In the genomic region with DNA sequence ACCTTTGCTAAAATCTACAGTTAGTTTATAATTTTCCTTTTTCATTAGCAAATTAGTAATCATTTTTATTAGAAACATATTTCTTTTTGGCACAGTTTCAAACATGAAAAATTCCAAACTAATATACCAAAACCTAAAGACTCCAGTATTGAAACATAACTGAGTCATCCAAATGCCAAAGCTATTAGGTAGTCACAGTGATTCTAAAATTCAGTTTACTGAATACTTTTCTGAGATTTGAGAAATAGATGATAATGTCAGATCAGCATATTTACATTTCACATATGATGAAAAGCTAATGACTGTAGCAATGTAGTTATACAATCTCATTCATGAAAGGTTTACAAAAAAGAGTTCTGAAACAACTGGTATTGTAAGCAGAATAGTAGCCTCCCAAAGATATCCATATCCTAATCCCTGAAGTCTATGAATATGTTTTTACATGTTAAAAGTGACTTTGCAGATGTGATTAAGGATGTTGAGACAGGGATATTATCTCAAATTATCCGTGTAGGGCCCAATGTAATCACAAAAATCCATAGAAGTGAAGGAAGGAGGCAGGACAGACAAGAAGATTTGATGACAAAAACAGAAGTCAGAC, we compare ENCODE assay signal across 17 cellular contexts.
A peak's percentile ranks its signal among the peaks of the same experiment; 100 is the strongest.
DNase-seq lines count a peak whose midpoint lies in the region; ATAC-seq, FAIRE-seq and TF ChIP-seq lines count a peak whose summit lies in the region.
"Had no signal": no experiment of that assay in that cellular context is flagged by ENCODE, and none has a peak within 500 bp of the region (broad histone marks: within the 10 kb centered on the region; RNA-seq: fewer than 3 reads in every experiment).

No MANE protein-coding gene starts in this region.

- H3K27me3 ChIP-seq in mammary epithelial cell (ENCODE audit: insufficient read depth, low read length): no peaks in the 10 kb centered on the region
- H3K27me3 ChIP-seq: hepatocyte had no signal

- 16% methylated on average over 1 of the region's 1 CpG for WGBS in A549 (ENCODE audit: missing lambda C conversion rate)
- 24% methylated on average over 1 of the region's 1 CpG for WGBS in mammary epithelial cell (ENCODE audit: low coverage, missing lambda C conversion rate)

- POLR2A ChIA-PET in A549 (lab: Yijun Ruan, JAX): no interaction called here

- BruUV-seq in mammary epithelial cell (replicated peaks; lab: Mats Ljungman, UMichigan): no TSS peak

- no peaks in the 10 kb centered on the region for H3K36me3 ChIP-seq in mammary epithelial cell (ENCODE audit: insufficient read depth, low read length)

- H3K4me2 ChIP-seq in A549 (peak overlapping the region; percentile 32; the same call in 2 of the 3 replicates), mammary epithelial cell (ENCODE audit: insufficient read depth, low read depth, low read length) (peak overlapping the region; percentile 10)
- H3K4me2 ChIP-seq: hepatocyte had no signal

- no peak for ATAC-seq in A549
- no peak for ATAC-seq in effector memory CD8-positive, alpha-beta T cell (replicated peaks)
- ATAC-seq: left ventricle myocardium superior had no signal

- no peak overlapping the region for H3K27ac Mint-ChIP-seq in effector memory CD8-positive, alpha-beta T cell

- TF ChIP-seq POLR2A in A549 (IDR thresholded peaks at IDR 0.05; ENCODE audit: low read length): no peak

- peaks cover 0 to 5% of the 10 kb centered on the region in 2 donors for H3K9me3 Mint-ChIP-seq in effector memory CD8-positive, alpha-beta T cell

- FAIRE-seq in A549 (lab: Jason Lieb, UNC) (peak; percentile 61), HTR-8/SVneo (lab: Jason Lieb, UNC) (peak; percentile 63)

- peaks cover 12% of the 10 kb centered on the region; the same call in 1 of the 3 replicates for H3K4me1 ChIP-seq in A549
- peaks cover 5% of the 10 kb centered on the region for H3K4me1 ChIP-seq in mammary epithelial cell (ENCODE audit: insufficient read depth, low read length)

- no peak for TF ChIP-seq EP300 in A549 (IDR thresholded peaks at IDR 0.05)

- intact Hi-C loops in mammary epithelial cell (cut with micrococcal nuclease): loop anchor here (2.0 kb wide), 1 partner anchor 43 kb away; no protein-coding TSS in a partner anchor

- no peak overlapping the region for H3K9ac ChIP-seq in mammary epithelial cell (ENCODE audit: insufficient read depth, low read length)

- dilution Hi-C loops in mammary epithelial cell (cut with HindIII; ENCODE audit: low sequenced_read_pairs): no loop called here

- no peaks in the 10 kb centered on the region for H3K79me2 ChIP-seq in mammary epithelial cell (ENCODE audit: insufficient read depth, low read length)
- H3K79me2 ChIP-seq: hepatocyte had no signal

- CTCF ChIA-PET in A549 (lab: Yijun Ruan, JAX) (no interaction called here), mammary epithelial cell (lab: Charles Lee; ENCODE audit: low non-redundant PET) (no interaction called here)

- H3K4me3 Mint-ChIP-seq in effector memory CD8-positive, alpha-beta T cell: no peak overlapping the region
- H3K4me3 Mint-ChIP-seq: brain had no signal

- no peak overlapping the region for H3K4me3 ChIP-seq in A549
- H3K4me3 ChIP-seq in mammary epithelial cell (replicated peaks in 1 of 3; ENCODE audit: insufficient read depth in 1 of 3, low read depth in 2 of 3, low read length in 3 of 3): no peak overlapping the region
- H3K4me3 ChIP-seq: hepatocyte, skin epidermis had no signal

- peak overlapping the region; percentile 57 for H2AFZ ChIP-seq in mammary epithelial cell (ENCODE audit: low read depth, low read length)

- TF ChIP-seq CTCF in A549 (IDR thresholded peaks at IDR 0.05) (no peak), mammary epithelial cell (conservative IDR thresholded peaks at IDR 0.05 in 1 of 2, IDR thresholded peaks at IDR 0.05 in 1 of 2; ENCODE audit: extremely low read depth in 1 of 2, insufficient read depth in 1 of 2, low read depth in 1 of 2, low read length in 2 of 2) (no peak)

- no peaks in the 10 kb centered on the region for H3K36me3 Mint-ChIP-seq in effector memory CD8-positive, alpha-beta T cell (ENCODE audit: insufficient read depth)
- H3K36me3 Mint-ChIP-seq: brain had no signal

- no peak overlapping the region for H3K27ac ChIP-seq in A549
- peak overlapping the region; percentile 41 for H3K27ac ChIP-seq in mammary epithelial cell (ENCODE audit: insufficient read depth, low read depth, low read length)
- H3K27ac ChIP-seq: hepatocyte, HL-60, skin epidermis had no signal

- in situ Hi-C loops in mammary epithelial cell (cut with MboI; ENCODE audit: low sequenced_read_pairs in 2 of 2): no loop called here

- no peak for TF ChIP-seq RAD21 in A549 (conservative IDR thresholded peaks at IDR 0.05 in 1 of 2, IDR thresholded peaks at IDR 0.05 in 1 of 2)

- no peaks in the 10 kb centered on the region for H3K27me3 Mint-ChIP-seq in effector memory CD8-positive, alpha-beta T cell
- H3K27me3 Mint-ChIP-seq: brain had no signal

- H4K20me1 ChIP-seq in mammary epithelial cell (ENCODE audit: insufficient read depth, low read length): no peaks in the 10 kb centered on the region

- peaks cover 0 to 2% of the 10 kb centered on the region in 2 donors for H3K4me1 Mint-ChIP-seq in effector memory CD8-positive, alpha-beta T cell (ENCODE audit: low read depth in 2 of 2)
- H3K4me1 Mint-ChIP-seq: brain had no signal

- no peak for DNase-seq in A549 (ENCODE audit: low read depth in 1 of 2, low spot score in 1 of 2)
- DNase-seq in HTR-8/SVneo (ENCODE audit: insufficient read length, low spot score): peak; percentile 35
- DNase-seq in mammary epithelial cell: peak; percentile 67
- peak; percentile 77 for DNase-seq in iris pigment epithelial cell (ENCODE audit: low read depth)
- DNase-seq in COLO668 (lab: John Stamatoyannopoulos, UW; ENCODE audit: unreplicated experiment): no peak
- DNase-seq in NCI-H446 treated with DMSO at 0.1 percent for 48 hours (lab: John Stamatoyannopoulos, UW): no peak
- no peak for DNase-seq in effector memory CD8-positive, alpha-beta T cell
- no peak for DNase-seq in NK-92 treated with Interleukin-12 subunit alpha and Interleukin-12 subunit beta, amount 100 ng/mL, for 24 hours (lab: John Stamatoyannopoulos, UW)
- DNase-seq: activated CD4-positive, alpha-beta T cell treated with anti-CD3 and anti-CD28 coated beads, Interleukin-2, amount 50 U/mL, for 48 hours; DMS153; left ventricle myocardium superior; MM.1S; substantia nigra had no signal

- H3K9me3 ChIP-seq in A549: no peaks in the 10 kb centered on the region
- no peaks in the 10 kb centered on the region for H3K9me3 ChIP-seq in mammary epithelial cell (replicated peaks; ENCODE audit: insufficient read depth, low read length)

TF ChIP-seq in A549, 52 proteins besides CTCF, POLR2A, EP300 and RAD21:
- TF ChIP-seq PHF8 (IDR thresholded peaks at IDR 0.05; ENCODE audit: borderline replicate concordance, low read depth): no peak
- TF ChIP-seq EHF (CRISPR knock-in tag; IDR thresholded peaks at IDR 0.05): no peak
- peak; percentile 98 for TF ChIP-seq MAFK (IDR thresholded peaks at IDR 0.05; ENCODE audit: partially characterized antibody)
- TF ChIP-seq, protein P1, sequence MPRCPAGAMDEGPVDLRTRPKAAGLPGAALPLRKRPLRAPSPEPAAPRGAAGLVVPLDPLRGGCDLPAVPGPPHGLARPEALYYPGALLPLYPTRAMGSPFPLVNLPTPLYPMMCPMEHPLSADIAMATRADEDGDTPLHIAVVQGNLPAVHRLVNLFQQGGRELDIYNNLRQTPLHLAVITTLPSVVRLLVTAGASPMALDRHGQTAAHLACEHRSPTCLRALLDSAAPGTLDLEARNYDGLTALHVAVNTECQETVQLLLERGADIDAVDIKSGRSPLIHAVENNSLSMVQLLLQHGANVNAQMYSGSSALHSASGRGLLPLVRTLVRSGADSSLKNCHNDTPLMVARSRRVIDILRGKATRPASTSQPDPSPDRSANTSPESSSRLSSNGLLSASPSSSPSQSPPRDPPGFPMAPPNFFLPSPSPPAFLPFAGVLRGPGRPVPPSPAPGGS (IDR thresholded peaks at IDR 0.05): no peak
- TF ChIP-seq FOXS1 (CRISPR knock-in tag; IDR thresholded peaks at IDR 0.05): no peak
TF ChIP-seq in A549: peak in this region for 1.

Comparison
In these comparisons a context has a peak if more than half of its experiments do, and no peak if none do; other contexts are left out.
1. DNase-seq: peak in HTR-8/SVneo (single experiment), mammary epithelial cell (single experiment) and iris pigment epithelial cell (single experiment); none in A549 (0 of 2), COLO668 (single experiment), NCI-H446 treated with DMSO at 0.1 percent for 48 hours (single experiment), effector memory CD8-positive, alpha-beta T cell (0 of 3) and NK-92 treated with Interleukin-12 subunit alpha and Interleukin-12 subunit beta, amount 100 ng/mL, for 24 hours (single experiment).